In genomic region chr1:79704067-79704466, GRCh38 we compare ENCODE assay signal across 25 cellular contexts.
DNase-seq lines count a peak whose midpoint lies in the region; ATAC-seq, FAIRE-seq and TF ChIP-seq lines count a peak whose summit lies in the region.
"Had no signal": no experiment of that assay in that cellular context is flagged by ENCODE, and none has a peak within 500 bp of the region (broad histone marks: within the 10 kb centered on the region; RNA-seq: fewer than 3 reads in every experiment).

No MANE protein-coding gene starts in this region.

- H2AK5ac ChIP-seq in mesendoderm (ENCODE audit: low read length) = no peak overlapping the region

- H3K79me2 ChIP-seq in HepG2 (ENCODE audit: insufficient read depth, low read length) (no peaks in the 10 kb centered on the region), Karpas-422 (ENCODE audit: low read length) (no peaks in the 10 kb centered on the region), mesendoderm (ENCODE audit: control insufficient read depth, insufficient read depth, low read length) (no peaks in the 10 kb centered on the region)

- no peak overlapping the region for H3K4ac ChIP-seq in mesendoderm (ENCODE audit: low read depth, low read length)

- POLR2A ChIA-PET in HepG2 (lab: Yijun Ruan, JAX) = no interaction called here

- FAIRE-seq in HepG2 (lab: Jason Lieb, UNC) = no peak
- FAIRE-seq: A204.1, D721Med, GM12878, H54 had no signal

- TF ChIP-seq POLR2A in HepG2 (IDR thresholded peaks at IDR 0.05; ENCODE audit: insufficient read depth in 1 of 2, low read depth in 2 of 2, low read length in 2 of 2) (no peak), right lobe of liver (IDR thresholded peaks at IDR 0.05) (no peak)

- H3K9me2 ChIP-seq in Karpas-422 (replicated peaks; ENCODE audit: insufficient read depth, low read length) = no peaks in the 10 kb centered on the region

- H3K9me3 ChIP-seq in HepG2 (ENCODE audit: low read length) (peaks cover 42% of the 10 kb centered on the region), right lobe of liver (no peaks in the 10 kb centered on the region), Karpas-422 (ENCODE audit: low read length) (peaks cover 22% of the 10 kb centered on the region)
- H3K9me3 ChIP-seq: BE2C; BLaER1 treated with 17β-estradiol and CSF1 and Interleukin-3, amounts not matched to agents 10 nM and 100 nM; HAP-1 had no signal

- H4K20me1 ChIP-seq in HepG2 (ENCODE audit: insufficient read depth, low read length) (no peaks in the 10 kb centered on the region), Karpas-422 (ENCODE audit: insufficient read depth, low read depth, low read length) (no peaks in the 10 kb centered on the region)
- H4K20me1 ChIP-seq: BLaER1 treated with 17β-estradiol and CSF1 and Interleukin-3, amounts not matched to agents 10 nM and 100 nM had no signal

- H3K4me2 ChIP-seq in HepG2 (ENCODE audit: low read depth, low read length) = no peak overlapping the region
- H3K4me2 ChIP-seq in Karpas-422 (ENCODE audit: low read depth, low read length, poor library complexity, severe bottlenecking) = no peak overlapping the region
- H3K4me2 ChIP-seq in mesendoderm (ENCODE audit: low read length) = no peak overlapping the region
- H3K4me2 ChIP-seq: BLaER1 treated with 17β-estradiol and CSF1 and Interleukin-3, amounts not matched to agents 10 nM and 100 nM had no signal

- H3K9me3 Mint-ChIP-seq in glutamatergic neuron (ENCODE audit: unreplicated experiment) = peaks cover 6% of the 10 kb centered on the region
- H3K9me3 Mint-ChIP-seq: HFFc6 had no signal

- BruUV-seq in HepG2 (replicated peaks; lab: Mats Ljungman, UMichigan) = no TSS peak

- no peak overlapping the region for H4K8ac ChIP-seq in mesendoderm (ENCODE audit: low read depth, low read length)

- no peaks in the 10 kb centered on the region for H3K27me3 ChIP-seq in HepG2 (ENCODE audit: control insufficient read depth in 1 of 2, insufficient read depth in 2 of 2, low read length in 2 of 2)
- H3K27me3 ChIP-seq in right lobe of liver = no peaks in the 10 kb centered on the region
- H3K27me3 ChIP-seq in Karpas-422 (ENCODE audit: low read length) = no peaks in the 10 kb centered on the region
- no peaks in the 10 kb centered on the region for H3K27me3 ChIP-seq in mesendoderm (ENCODE audit: insufficient read depth, low read length, poor library complexity)
- H3K27me3 ChIP-seq: BE2C; BLaER1 treated with 17β-estradiol and CSF1 and Interleukin-3, amounts not matched to agents 10 nM and 100 nM had no signal

- WGBS in HepG2 (ENCODE audit: low lambda C conversion rate) = 9% methylated on average over 1 of the region's 1 CpG
- WGBS in right lobe of liver (ENCODE audit: insufficient coverage, low coverage, low lambda C conversion rate, missing lambda C conversion rate) = 55% methylated on average over 1 of the region's 1 CpG
- no CpG with 5 or more reads among the region's 1 CpG for WGBS in mesendoderm (ENCODE audit: extremely low coverage, insufficient coverage, low lambda C conversion rate)

- H3K27ac ChIP-seq in HepG2 (ENCODE audit: extremely low read length, insufficient read depth, low read length) (no peak overlapping the region), right lobe of liver (no peak overlapping the region), Karpas-422 (ENCODE audit: low read length) (no peak overlapping the region), mesendoderm (ENCODE audit: low read depth, low read length) (no peak overlapping the region)
- H3K27ac ChIP-seq: 22Rv1; BLaER1 treated with 17β-estradiol and CSF1 and Interleukin-3, amounts not matched to agents 10 nM and 100 nM had no signal

- peak overlapping the region; percentile 88 for H2BK120ac ChIP-seq in mesendoderm (ENCODE audit: low read depth, low read length)

- intact Hi-C loops in HepG2 (cut with micrococcal nuclease; ENCODE audit: unreplicated experiment) (no loop called here), right lobe of liver (cut with DNase I) (no loop called here)

- H3K27ac Mint-ChIP-seq in glutamatergic neuron (ENCODE audit: unreplicated experiment) = no peak overlapping the region
- H3K27ac Mint-ChIP-seq: CD14-positive monocyte; CD4-positive, alpha-beta T cell; CD8-positive, alpha-beta memory T cell; HFFc6 had no signal

- H3K18ac ChIP-seq in mesendoderm (ENCODE audit: low read length) = peak overlapping the region; percentile 94

- no peak for TF ChIP-seq RAD21 in HepG2 (CRISPR knock-in tag; IDR thresholded peaks at IDR 0.05)

- H3K4me3 ChIP-seq in HepG2 (replicated peaks in 1 of 3; ENCODE audit: insufficient read depth in 1 of 3, low read depth in 2 of 3, low read length in 3 of 3) (no peak overlapping the region), right lobe of liver (no peak overlapping the region), Karpas-422 (ENCODE audit: low read length) (no peak overlapping the region), mesendoderm (ENCODE audit: low read length) (no peak overlapping the region)
- H3K4me3 ChIP-seq: BLaER1 treated with 17β-estradiol and CSF1 and Interleukin-3, amounts not matched to agents 10 nM and 100 nM; GM12878; HAP-1 had no signal

- no peak overlapping the region for H4K5ac ChIP-seq in mesendoderm (ENCODE audit: low read length)

- in situ Hi-C loops in HepG2 (cut with HindIII; ENCODE audit: extremely low pct_ligation_motif_present, low pct_unique_long_range_greater_than_20kb) = no loop called here

- no peaks in the 10 kb centered on the region for H3K4me1 Mint-ChIP-seq in glutamatergic neuron (ENCODE audit: low read depth, unreplicated experiment)
- H3K4me1 Mint-ChIP-seq: CD14-positive monocyte; CD8-positive, alpha-beta memory T cell had no signal

- TF ChIP-seq EP300 in HepG2 (IDR thresholded peaks at IDR 0.05; ENCODE audit: low read depth in 2 of 2, low read length in 2 of 2) = no peak
- no peak for TF ChIP-seq EP300 in HepG2 (CRISPR knock-in tag; IDR thresholded peaks at IDR 0.05; ENCODE audit: borderline replicate concordance)

- CTCF ChIA-PET in HepG2 (lab: Yijun Ruan, JAX; ENCODE audit: low intra/inter-chr PET ratio, low total read pairs) = no interaction called here

- H2BK15ac ChIP-seq in mesendoderm (replicated peaks; ENCODE audit: low read depth) = peak overlapping the region; percentile 12

- H3K4me1 ChIP-seq in HepG2 (ENCODE audit: insufficient read depth, low read length) (no peaks in the 10 kb centered on the region), right lobe of liver (no peaks in the 10 kb centered on the region), Karpas-422 (ENCODE audit: low read length) (no peaks in the 10 kb centered on the region), mesendoderm (ENCODE audit: control insufficient read depth, low read depth, low read length) (no peaks in the 10 kb centered on the region)
- H3K4me1 ChIP-seq: BE2C, HAP-1 had no signal

- H3K9ac ChIP-seq in HepG2 (ENCODE audit: insufficient read depth, low read depth, low read length) = no peak overlapping the region
- H3K9ac ChIP-seq in Karpas-422 (ENCODE audit: low read length) = no peak overlapping the region
- H3K9ac ChIP-seq in mesendoderm (ENCODE audit: low read length) = no peak overlapping the region
- H3K9ac ChIP-seq: BLaER1 treated with 17β-estradiol and CSF1 and Interleukin-3, amounts not matched to agents 10 nM and 100 nM had no signal

- H2AFZ ChIP-seq in HepG2 (ENCODE audit: low read length) = no peak overlapping the region
- 0 out of 2 replicates have a peak overlapping the region, but pooled peaks have one; percentile 9 for H2AFZ ChIP-seq in Karpas-422 (ENCODE audit: low read length)

- peak overlapping the region; percentile 31 for H3K56ac ChIP-seq in mesendoderm (ENCODE audit: low read length)

- TF ChIP-seq CTCF in HepG2 (CRISPR knock-in tag; IDR thresholded peaks at IDR 0.05) (no peak), right lobe of liver (IDR thresholded peaks at IDR 0.05) (no peak), glutamatergic neuron (IDR thresholded peaks at IDR 0.05; ENCODE audit: partially characterized antibody, unreplicated experiment) (no peak)

- no peaks in the 10 kb centered on the region for H3K79me1 ChIP-seq in mesendoderm (ENCODE audit: low read length)

- no peak for ATAC-seq in HepG2
- no peak for ATAC-seq in right lobe of liver
- ATAC-seq: GM12878 had no signal

- H3K36me3 ChIP-seq in HepG2 (replicated peaks in 1 of 2; ENCODE audit: control insufficient read depth in 1 of 2, insufficient read depth in 2 of 2, low read length in 2 of 2) (no peaks in the 10 kb centered on the region), right lobe of liver (no peaks in the 10 kb centered on the region), Karpas-422 (ENCODE audit: insufficient read depth, low read length) (no peaks in the 10 kb centered on the region), mesendoderm (ENCODE audit: control insufficient read depth, insufficient read depth, low read length) (no peaks in the 10 kb centered on the region)
- H3K36me3 ChIP-seq: BE2C; BLaER1 treated with 17β-estradiol and CSF1 and Interleukin-3, amounts not matched to agents 10 nM and 100 nM; HAP-1 had no signal

- H3K27me3 Mint-ChIP-seq in glutamatergic neuron (ENCODE audit: unreplicated experiment) = no peaks in the 10 kb centered on the region
- H3K27me3 Mint-ChIP-seq: CD4-positive, alpha-beta T cell; CD8-positive, alpha-beta memory T cell had no signal

- no peaks in the 10 kb centered on the region for H3K36me3 Mint-ChIP-seq in glutamatergic neuron (ENCODE audit: unreplicated experiment)
- H3K36me3 Mint-ChIP-seq: CD14-positive monocyte; CD8-positive, alpha-beta memory T cell had no signal

- H2BK5ac ChIP-seq in mesendoderm (ENCODE audit: low read length) = no peak overlapping the region

- no peak overlapping the region for H3K4me3 Mint-ChIP-seq in glutamatergic neuron (ENCODE audit: unreplicated experiment)
- H3K4me3 Mint-ChIP-seq: CD14-positive monocyte; CD4-positive, alpha-beta T cell; CD8-positive, alpha-beta memory T cell; HFFc6 had no signal

- DNase-seq in HepG2 (ENCODE audit: low spot score) (no peak), right lobe of liver (no peak), Karpas-422 (no peak), mesendoderm (no peak), glutamatergic neuron (no peak), NCI-H345 treated with DMSO at 0.1 percent for 48 hours (lab: John Stamatoyannopoulos, UW; ENCODE audit: unreplicated experiment) (no peak)
- DNase-seq: ACHN; AML-193; BE2C; CD4-positive, alpha-beta T cell; CD8-positive, alpha-beta memory T cell; DMS 273 treated with DMSO at 0.1 percent for 48 hours; DMS79; EL; GDM1; GOT3; HFFc6 had no signal

- no peak overlapping the region for H3K23ac ChIP-seq in mesendoderm (ENCODE audit: low read length)

TF ChIP-seq in HepG2, 621 proteins besides CTCF, POLR2A, EP300 and RAD21:
- TF ChIP-seq MAFK (conservative IDR thresholded peaks at IDR 0.05 in 1 of 2, IDR thresholded peaks at IDR 0.05 in 1 of 2; ENCODE audit: low read length in 2 of 2) = peak; percentile 10 to 31; a peak in 1 of 4 replicates
- peak; percentile 78 for TF ChIP-seq NFE2L2 (IDR thresholded peaks at IDR 0.05; ENCODE audit: low read length)
- TF ChIP-seq MAFF (IDR thresholded peaks at IDR 0.05; ENCODE audit: low read depth, low read length) = peak; percentile 6; the same call in 1 of the 2 replicates
- TF ChIP-seq XRCC5 (optimal IDR thresholded peaks at IDR 0.05; ENCODE audit: low read length) = no peak
